1 cellular context compared by ENCODE assay signal in genomic region chr16:27123795-27124194, GRCh38.
TF ChIP-seq lines count a peak whose summit lies in the region.

No MANE protein-coding gene starts in this region.

TF ChIP-seq in K562, 482 proteins besides CTCF, POLR2A, EP300 and RAD21:
- TF ChIP-seq MYBL2 (IDR thresholded peaks at IDR 0.05; ENCODE audit: low read depth), result peak; percentile 45; the same call in 1 of the 2 replicates
- TF ChIP-seq MYBL2 (CRISPR knock-in tag; IDR thresholded peaks at IDR 0.05; ENCODE audit: borderline replicate concordance), result no peak
- no peak for TF ChIP-seq ZBTB17 (CRISPR knock-in tag; IDR thresholded peaks at IDR 0.05)
- TF ChIP-seq, protein P1, sequence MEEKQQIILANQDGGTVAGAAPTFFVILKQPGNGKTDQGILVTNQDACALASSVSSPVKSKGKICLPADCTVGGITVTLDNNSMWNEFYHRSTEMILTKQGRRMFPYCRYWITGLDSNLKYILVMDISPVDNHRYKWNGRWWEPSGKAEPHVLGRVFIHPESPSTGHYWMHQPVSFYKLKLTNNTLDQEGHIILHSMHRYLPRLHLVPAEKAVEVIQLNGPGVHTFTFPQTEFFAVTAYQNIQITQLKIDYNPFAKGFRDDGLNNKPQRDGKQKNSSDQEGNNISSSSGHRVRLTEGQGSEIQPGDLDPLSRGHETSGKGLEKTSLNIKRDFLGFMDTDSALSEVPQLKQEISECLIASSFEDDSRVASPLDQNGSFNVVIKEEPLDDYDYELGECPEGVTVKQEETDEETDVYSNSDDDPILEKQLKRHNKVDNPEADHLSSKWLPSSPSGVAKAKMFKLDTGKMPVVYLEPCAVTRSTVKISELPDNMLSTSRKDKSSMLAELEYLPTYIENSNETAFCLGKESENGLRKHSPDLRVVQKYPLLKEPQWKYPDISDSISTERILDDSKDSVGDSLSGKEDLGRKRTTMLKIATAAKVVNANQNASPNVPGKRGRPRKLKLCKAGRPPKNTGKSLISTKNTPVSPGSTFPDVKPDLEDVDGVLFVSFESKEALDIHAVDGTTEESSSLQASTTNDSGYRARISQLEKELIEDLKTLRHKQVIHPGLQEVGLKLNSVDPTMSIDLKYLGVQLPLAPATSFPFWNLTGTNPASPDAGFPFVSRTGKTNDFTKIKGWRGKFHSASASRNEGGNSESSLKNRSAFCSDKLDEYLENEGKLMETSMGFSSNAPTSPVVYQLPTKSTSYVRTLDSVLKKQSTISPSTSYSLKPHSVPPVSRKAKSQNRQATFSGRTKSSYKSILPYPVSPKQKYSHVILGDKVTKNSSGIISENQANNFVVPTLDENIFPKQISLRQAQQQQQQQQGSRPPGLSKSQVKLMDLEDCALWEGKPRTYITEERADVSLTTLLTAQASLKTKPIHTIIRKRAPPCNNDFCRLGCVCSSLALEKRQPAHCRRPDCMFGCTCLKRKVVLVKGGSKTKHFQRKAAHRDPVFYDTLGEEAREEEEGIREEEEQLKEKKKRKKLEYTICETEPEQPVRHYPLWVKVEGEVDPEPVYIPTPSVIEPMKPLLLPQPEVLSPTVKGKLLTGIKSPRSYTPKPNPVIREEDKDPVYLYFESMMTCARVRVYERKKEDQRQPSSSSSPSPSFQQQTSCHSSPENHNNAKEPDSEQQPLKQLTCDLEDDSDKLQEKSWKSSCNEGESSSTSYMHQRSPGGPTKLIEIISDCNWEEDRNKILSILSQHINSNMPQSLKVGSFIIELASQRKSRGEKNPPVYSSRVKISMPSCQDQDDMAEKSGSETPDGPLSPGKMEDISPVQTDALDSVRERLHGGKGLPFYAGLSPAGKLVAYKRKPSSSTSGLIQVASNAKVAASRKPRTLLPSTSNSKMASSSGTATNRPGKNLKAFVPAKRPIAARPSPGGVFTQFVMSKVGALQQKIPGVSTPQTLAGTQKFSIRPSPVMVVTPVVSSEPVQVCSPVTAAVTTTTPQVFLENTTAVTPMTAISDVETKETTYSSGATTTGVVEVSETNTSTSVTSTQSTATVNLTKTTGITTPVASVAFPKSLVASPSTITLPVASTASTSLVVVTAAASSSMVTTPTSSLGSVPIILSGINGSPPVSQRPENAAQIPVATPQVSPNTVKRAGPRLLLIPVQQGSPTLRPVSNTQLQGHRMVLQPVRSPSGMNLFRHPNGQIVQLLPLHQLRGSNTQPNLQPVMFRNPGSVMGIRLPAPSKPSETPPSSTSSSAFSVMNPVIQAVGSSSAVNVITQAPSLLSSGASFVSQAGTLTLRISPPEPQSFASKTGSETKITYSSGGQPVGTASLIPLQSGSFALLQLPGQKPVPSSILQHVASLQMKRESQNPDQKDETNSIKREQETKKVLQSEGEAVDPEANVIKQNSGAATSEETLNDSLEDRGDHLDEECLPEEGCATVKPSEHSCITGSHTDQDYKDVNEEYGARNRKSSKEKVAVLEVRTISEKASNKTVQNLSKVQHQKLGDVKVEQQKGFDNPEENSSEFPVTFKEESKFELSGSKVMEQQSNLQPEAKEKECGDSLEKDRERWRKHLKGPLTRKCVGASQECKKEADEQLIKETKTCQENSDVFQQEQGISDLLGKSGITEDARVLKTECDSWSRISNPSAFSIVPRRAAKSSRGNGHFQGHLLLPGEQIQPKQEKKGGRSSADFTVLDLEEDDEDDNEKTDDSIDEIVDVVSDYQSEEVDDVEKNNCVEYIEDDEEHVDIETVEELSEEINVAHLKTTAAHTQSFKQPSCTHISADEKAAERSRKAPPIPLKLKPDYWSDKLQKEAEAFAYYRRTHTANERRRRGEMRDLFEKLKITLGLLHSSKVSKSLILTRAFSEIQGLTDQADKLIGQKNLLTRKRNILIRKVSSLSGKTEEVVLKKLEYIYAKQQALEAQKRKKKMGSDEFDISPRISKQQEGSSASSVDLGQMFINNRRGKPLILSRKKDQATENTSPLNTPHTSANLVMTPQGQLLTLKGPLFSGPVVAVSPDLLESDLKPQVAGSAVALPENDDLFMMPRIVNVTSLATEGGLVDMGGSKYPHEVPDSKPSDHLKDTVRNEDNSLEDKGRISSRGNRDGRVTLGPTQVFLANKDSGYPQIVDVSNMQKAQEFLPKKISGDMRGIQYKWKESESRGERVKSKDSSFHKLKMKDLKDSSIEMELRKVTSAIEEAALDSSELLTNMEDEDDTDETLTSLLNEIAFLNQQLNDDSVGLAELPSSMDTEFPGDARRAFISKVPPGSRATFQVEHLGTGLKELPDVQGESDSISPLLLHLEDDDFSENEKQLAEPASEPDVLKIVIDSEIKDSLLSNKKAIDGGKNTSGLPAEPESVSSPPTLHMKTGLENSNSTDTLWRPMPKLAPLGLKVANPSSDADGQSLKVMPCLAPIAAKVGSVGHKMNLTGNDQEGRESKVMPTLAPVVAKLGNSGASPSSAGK (IDR thresholded peaks at IDR 0.05), result 0 out of 2 replicates have a peak, but pooled peaks have one; percentile 14
- TF ChIP-seq, protein P2, sequence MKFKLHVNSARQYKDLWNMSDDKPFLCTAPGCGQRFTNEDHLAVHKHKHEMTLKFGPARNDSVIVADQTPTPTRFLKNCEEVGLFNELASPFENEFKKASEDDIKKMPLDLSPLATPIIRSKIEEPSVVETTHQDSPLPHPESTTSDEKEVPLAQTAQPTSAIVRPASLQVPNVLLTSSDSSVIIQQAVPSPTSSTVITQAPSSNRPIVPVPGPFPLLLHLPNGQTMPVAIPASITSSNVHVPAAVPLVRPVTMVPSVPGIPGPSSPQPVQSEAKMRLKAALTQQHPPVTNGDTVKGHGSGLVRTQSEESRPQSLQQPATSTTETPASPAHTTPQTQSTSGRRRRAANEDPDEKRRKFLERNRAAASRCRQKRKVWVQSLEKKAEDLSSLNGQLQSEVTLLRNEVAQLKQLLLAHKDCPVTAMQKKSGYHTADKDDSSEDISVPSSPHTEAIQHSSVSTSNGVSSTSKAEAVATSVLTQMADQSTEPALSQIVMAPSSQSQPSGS (CRISPR knock-in tag; IDR thresholded peaks at IDR 0.05), result no peak
- TF ChIP-seq ZEB2 (IDR thresholded peaks at IDR 0.05), result no peak
- TF ChIP-seq E2F1 (CRISPR knock-in tag; IDR thresholded peaks at IDR 0.05), result no peak
- TF ChIP-seq FOXM1 (IDR thresholded peaks at IDR 0.05; ENCODE audit: low read depth), result peak; percentile 53; the same call in 1 of the 2 replicates
- no peak for TF ChIP-seq FOXM1 (CRISPR knock-in tag; IDR thresholded peaks at IDR 0.05; ENCODE audit: low read depth)
- no peak for TF ChIP-seq CEBPG (CRISPR knock-in tag; IDR thresholded peaks at IDR 0.05)
- 0 out of 4 replicates have a peak, but pooled peaks of 1 of the 2 experiments have one; percentile 13 for TF ChIP-seq CEBPG (tag; conservative IDR thresholded peaks at IDR 0.05 in 1 of 2, IDR thresholded peaks at IDR 0.05 in 1 of 2)
